ENCODE assay signal across 8 cellular contexts in genomic region chr15:100627789-100628395, GRCh38. TPM values are rescaled to one million over a fixed set of nuclear protein-coding genes. Genes with fewer than 3 reads are reported as not detected.
DNase-seq lines count a peak whose midpoint lies in the region; ATAC-seq and TF ChIP-seq lines count a peak whose summit lies in the region.

No MANE protein-coding gene starts in this region.

- WGBS in lower leg skin, 2 donors: 26% methylated on average over 6 of the region's 6 CpGs

- no peaks in the 10 kb centered on the region for H3K9me3 ChIP-seq in colonic mucosa

- no peak overlapping the region for H3K27ac ChIP-seq in colonic mucosa

- no peak overlapping the region for H3K9ac ChIP-seq in colonic mucosa (ENCODE audit: low read depth in 2 of 2, low read length in 2 of 2)

- ATAC-seq in GM18520 (IDR thresholded peaks at IDR 0.05; ENCODE audit: unreplicated experiment) (peak; percentile 61), HG03135 (IDR thresholded peaks at IDR 0.05; ENCODE audit: unreplicated experiment) (peak; percentile 83)

- TF ChIP-seq CTCF in AG09309 (IDR thresholded peaks at IDR 0.05; ENCODE audit: control insufficient read depth, insufficient read depth, low read depth, low read length, missing control alignments) (peak; percentile 71), colonic mucosa (IDR thresholded peaks at IDR 0.05) (peak; percentile 82), lower leg skin (IDR thresholded peaks at IDR 0.05) (peak in 1 of 3 donors; percentile 43)

- no peak overlapping the region for H3K4me3 ChIP-seq in AG09309 (ENCODE audit: control insufficient read depth, low read depth, low read length)
- H3K4me3 ChIP-seq in colonic mucosa: no peak overlapping the region
- H3K4me3 ChIP-seq in lower leg skin (ENCODE audit: low read depth, poor library complexity, severe bottlenecking): no peak overlapping the region

- no peaks in the 10 kb centered on the region for H3K36me3 ChIP-seq in colonic mucosa

- intact Hi-C loops in colonic mucosa (cut with DNase I): loop anchor here (5.0 kb wide), 2 partner anchors 244 to 379 kb away; no protein-coding TSS in a partner anchor
- intact Hi-C loops in lower leg skin (cut with DNase I; ENCODE audit: low total_unique reads): loop anchor here (5.0 kb wide), 1 partner anchor 384 kb away; no protein-coding TSS in a partner anchor

- DNase-seq in AG09309 (ENCODE audit: low read depth): peak; percentile 62
- DNase-seq in NCI-H446 (lab: John Stamatoyannopoulos, UW): peak; percentile 15 to 60
- peak; percentile 68 for DNase-seq in activated CD4-positive, alpha-beta T cell treated with anti-CD3 and anti-CD28 coated beads for 48 hours
- DNase-seq in colonic mucosa: peak; percentile 69
- DNase-seq in lower leg skin (ENCODE audit: low spot score in 2 of 2): peak; percentile 74 to 90
- peak; percentile 48 for DNase-seq in stimulated activated CD8-positive, alpha-beta memory T cell treated with anti-CD3 and anti-CD28 coated beads, Interleukin-12 subunit alpha, Interleukin-12 subunit beta, amount 100 ng/mL, for 1 hour (ENCODE audit: low read depth)

- no peak for TF ChIP-seq POLR2A in lower leg skin (IDR thresholded peaks at IDR 0.05)

- no peaks in the 10 kb centered on the region for H3K4me1 ChIP-seq in colonic mucosa

- no peaks in the 10 kb centered on the region for H3K27me3 ChIP-seq in colonic mucosa

RNA-seq across cellular contexts. Expression of gene ASB7, which starts 25.5 kb away (rescaled TPM):
- total RNA-seq in colonic mucosa (10 to 100 TPM; 16.2 to 17.8 TPM), lower leg skin (10 to 100 TPM in 2 of 4 donors, 1 to 10 TPM in 2; 5.4 to 15.8 (median 9.6) TPM)

RNA-seq across cellular contexts. Expression of gene LINS1, which starts 25.9 kb away (rescaled TPM):
- 10 to 100 TPM; 12.6 to 14.4 TPM for total RNA-seq in colonic mucosa
- 10 to 100 TPM; 12.5 to 24.9 (median 18.7) TPM for total RNA-seq in lower leg skin
